In genomic region chr2:40606862-40607261, GRCh38 we compare ENCODE assay signal across 32 cellular contexts.
DNase-seq lines count a peak whose midpoint lies in the region; ATAC-seq, FAIRE-seq and TF ChIP-seq lines count a peak whose summit lies in the region.
"Had no signal": no experiment of that assay in that cellular context is flagged by ENCODE, and none has a peak within 500 bp of the region (broad histone marks: within the 10 kb centered on the region; RNA-seq: fewer than 3 reads in every experiment).

No MANE protein-coding gene starts in this region.

- H3K36me3 ChIP-seq in keratinocyte (ENCODE audit: control insufficient read depth in 2 of 2, extremely low read depth in 1 of 2, insufficient read depth in 2 of 2, low read length in 2 of 2), result no peaks in the 10 kb centered on the region
- H3K36me3 ChIP-seq: BLaER1 treated with 17β-estradiol and CSF1 and Interleukin-3, amounts not matched to agents 10 nM and 100 nM; ovary; stomach; tibial artery had no signal

- H3K79me2 ChIP-seq in keratinocyte (ENCODE audit: control insufficient read depth, insufficient read depth, low read length), result no peaks in the 10 kb centered on the region

- no peak for ATAC-seq in HG02840 (IDR thresholded peaks at IDR 0.05; ENCODE audit: low FRiP score, unreplicated experiment)
- ATAC-seq: activated CD4-positive, CD25-positive, alpha-beta regulatory T cell treated with anti-CD3 and anti-CD28 coated beads, Interleukin-2, amount 50 U/mL, for 24 hours; HepG2; natural killer cell treated with Interleukin-12 subunit alpha and Interleukin-12 subunit beta and Interleukin-15 and Interleukin-18, amount 100 ng/mL, for 72 hours had no signal

- no peaks in the 10 kb centered on the region for H3K27me3 ChIP-seq in keratinocyte (ENCODE audit: control insufficient read depth, extremely low read depth, insufficient read depth, low read length)
- H3K27me3 ChIP-seq: BLaER1 treated with 17β-estradiol and CSF1 and Interleukin-3, amounts not matched to agents 10 nM and 100 nM; ovary; stomach; tibial artery had no signal

- H3K27ac ChIP-seq in keratinocyte (ENCODE audit: control insufficient read depth, insufficient read depth, low read length), result no peak overlapping the region
- H3K27ac ChIP-seq: BLaER1 treated with 17β-estradiol and CSF1 and Interleukin-3, amounts not matched to agents 10 nM and 100 nM; HL-60; ovary; stomach; tibial artery had no signal

- H2AFZ ChIP-seq in keratinocyte (ENCODE audit: control insufficient read depth, low read length), result peak overlapping the region; percentile 24

- no peak for TF ChIP-seq CTCF in AG10803 (conservative IDR thresholded peaks at IDR 0.05; ENCODE audit: low read length)
- no peak for TF ChIP-seq CTCF in astrocyte of the spinal cord (IDR thresholded peaks at IDR 0.05; ENCODE audit: low read depth, low read length)
- no peak for TF ChIP-seq CTCF in keratinocyte (optimal IDR thresholded peaks at IDR 0.05 in 1 of 3, IDR thresholded peaks at IDR 0.05 in 1 of 3, conservative IDR thresholded peaks at IDR 0.05 in 1 of 3; ENCODE audit: extremely low read depth in 1 of 3, insufficient read depth in 2 of 3, low read length in 3 of 3)

- DNase-seq in AG10803 (ENCODE audit: low read depth) (peak; percentile 23), HT1080 (ENCODE audit: low read depth) (peak; percentile 74), astrocyte of the spinal cord (ENCODE audit: low read depth, low spot score) (peak; percentile 3), keratinocyte (ENCODE audit: low read depth, low spot score) (no peak), GM12892 (ENCODE audit: insufficient read length) (no peak), occipital lobe (lab: John Stamatoyannopoulos, UW) (no peak)
- no peak for DNase-seq in activated CD4-positive, alpha-beta T cell treated with anti-CD3 and anti-CD28 coated beads, Interleukin-2, amount 50 U/mL, for 1 hour
- DNase-seq: activated CD4-positive, alpha-beta memory T cell treated with anti-CD3 and anti-CD28 coated beads for 36 hours; activated CD8-positive, alpha-beta memory T cell treated with anti-CD3 and anti-CD28 coated beads, Interleukin-2, amount 50 U/mL, for 4 hours; aorta; cerebellar nuclear complex; DMS53; glutamatergic neuron; Kasumi-1; kidney; NCI-H1092 treated with DMSO at 0.1 percent for 48 hours; NCI-H2081 treated with DMSO at 0.1 percent for 48 hours; NCI-H774; ovary; retina; RPMI8226; small intestine; stimulated activated CD4-positive, alpha-beta T cell treated with anti-CD3 and anti-CD28 coated beads, Interleukin-1b, Interleukin-23, amount 100 ng/mL, for 48 hours; stomach; T-helper 1 cell; tibial artery had no signal

- in situ Hi-C loops in astrocyte of the spinal cord (cut with HindIII; ENCODE audit: low sequenced_read_pairs), result no loop called here

- dilution Hi-C loops in keratinocyte (cut with MboI; ENCODE audit: extremely low pct_ligation_motif_present, low sequenced_read_pairs), result no loop called here

- H3K4me3 ChIP-seq in AG10803 (ENCODE audit: low read length) (no peak overlapping the region), astrocyte of the spinal cord (ENCODE audit: low read depth, low read length) (no peak overlapping the region), keratinocyte (ENCODE audit: control insufficient read depth in 2 of 3, extremely low read depth in 1 of 3, insufficient read depth in 2 of 3, low read depth in 1 of 3, low read length in 3 of 3) (no peak overlapping the region)
- H3K4me3 ChIP-seq: BLaER1 treated with 17β-estradiol and CSF1 and Interleukin-3, amounts not matched to agents 10 nM and 100 nM; ovary; stomach; tibial artery had no signal

- H3K4me1 ChIP-seq in keratinocyte (ENCODE audit: control insufficient read depth, extremely low read depth, insufficient read depth, low read length), result no peaks in the 10 kb centered on the region
- H3K4me1 ChIP-seq: BLaER1 treated with 17β-estradiol and CSF1 and Interleukin-3, amounts not matched to agents 10 nM and 100 nM; stomach; tibial artery had no signal

- no peaks in the 10 kb centered on the region for H3K9me3 ChIP-seq in keratinocyte (ENCODE audit: control insufficient read depth, low read depth, low read length)
- H3K9me3 ChIP-seq: BLaER1 treated with 17β-estradiol and CSF1 and Interleukin-3, amounts not matched to agents 10 nM and 100 nM; ovary had no signal

- no peak overlapping the region for H3K9ac ChIP-seq in keratinocyte (ENCODE audit: control insufficient read depth, extremely low read depth, insufficient read depth, low read length)
- H3K9ac ChIP-seq: BLaER1 treated with 17β-estradiol and CSF1 and Interleukin-3, amounts not matched to agents 10 nM and 100 nM had no signal

- FAIRE-seq in keratinocyte (lab: Jason Lieb, UNC) (no peak), GM12892 (lab: Jason Lieb, UNC) (no peak)
- FAIRE-seq: HepG2, kidney, small intestine had no signal

- H3K4me2 ChIP-seq in keratinocyte (ENCODE audit: control insufficient read depth, extremely low read depth, insufficient read depth, low read depth, low read length), result peak overlapping the region; percentile 37
- H3K4me2 ChIP-seq: BLaER1 treated with 17β-estradiol and CSF1 and Interleukin-3, amounts not matched to agents 10 nM and 100 nM had no signal

- no peak for TF ChIP-seq POLR2A in GM12892 (IDR thresholded peaks at IDR 0.05; ENCODE audit: low read depth, low read length)

- no peaks in the 10 kb centered on the region for H4K20me1 ChIP-seq in keratinocyte (ENCODE audit: control insufficient read depth, extremely low read depth, insufficient read depth, low read length)
- H4K20me1 ChIP-seq: BLaER1 treated with 17β-estradiol and CSF1 and Interleukin-3, amounts not matched to agents 10 nM and 100 nM had no signal

- no peaks in the 10 kb centered on the region for H3K9me1 ChIP-seq in keratinocyte (ENCODE audit: control insufficient read depth, extremely low read depth, insufficient read depth, low read length)

Comparison
In these comparisons a context has a peak if more than half of its experiments do, and no peak if none do; other contexts are left out.
1. DNase-seq: peak in AG10803 (single experiment), HT1080 (single experiment) and astrocyte of the spinal cord (single experiment); none in keratinocyte (single experiment), GM12892 (single experiment), occipital lobe (single experiment) and activated CD4-positive, alpha-beta T cell treated with anti-CD3 and anti-CD28 coated beads, Interleukin-2, amount 50 U/mL, for 1 hour (single experiment).